Comparison of ENCODE assay signal across 1 cellular context in genomic region chr1:39890267-39890666, GRCh38.
TF ChIP-seq lines count a peak whose summit lies in the region.

No MANE protein-coding gene starts in this region.

TF ChIP-seq in K562, 482 proteins besides CTCF, POLR2A, EP300 and RAD21 (continued from another document and continues in another):
- no peak for TF ChIP-seq CHD7 (IDR thresholded peaks at IDR 0.05; ENCODE audit: low read depth, low read length)
- no peak for TF ChIP-seq ZBTB1 (CRISPR knock-in tag; IDR thresholded peaks at IDR 0.05; ENCODE audit: borderline replicate concordance, low read depth)
- TF ChIP-seq ILK (tag; IDR thresholded peaks at IDR 0.05; ENCODE audit: borderline replicate concordance, low read depth), result no peak
- no peak for TF ChIP-seq DLX4 (CRISPR knock-in tag; IDR thresholded peaks at IDR 0.05)
- TF ChIP-seq COPS2 (conservative IDR thresholded peaks at IDR 0.05), result no peak
- TF ChIP-seq ETS2 (tag; IDR thresholded peaks at IDR 0.05; ENCODE audit: borderline replicate concordance, poor library complexity, severe bottlenecking), result no peak
- peak in 1 of 2 experiments; percentile 9; a peak in 1 of 4 replicates for TF ChIP-seq HDAC1 (IDR thresholded peaks at IDR 0.05)
- no peak for TF ChIP-seq USF1 (CRISPR knock-in tag; IDR thresholded peaks at IDR 0.05)
- no peak for TF ChIP-seq ZNF445 (CRISPR knock-in tag; IDR thresholded peaks at IDR 0.05; ENCODE audit: low read depth)
- TF ChIP-seq SMARCB1 (IDR thresholded peaks at IDR 0.05; ENCODE audit: insufficient read length, low read depth), result no peak
- no peak for TF ChIP-seq RNF2 (IDR thresholded peaks at IDR 0.05)
- TF ChIP-seq, protein P1, sequence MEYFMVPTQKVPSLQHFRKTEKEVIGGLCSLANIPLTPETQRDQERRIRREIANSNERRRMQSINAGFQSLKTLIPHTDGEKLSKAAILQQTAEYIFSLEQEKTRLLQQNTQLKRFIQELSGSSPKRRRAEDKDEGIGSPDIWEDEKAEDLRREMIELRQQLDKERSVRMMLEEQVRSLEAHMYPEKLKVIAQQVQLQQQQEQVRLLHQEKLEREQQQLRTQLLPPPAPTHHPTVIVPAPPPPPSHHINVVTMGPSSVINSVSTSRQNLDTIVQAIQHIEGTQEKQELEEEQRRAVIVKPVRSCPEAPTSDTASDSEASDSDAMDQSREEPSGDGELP (CRISPR knock-in tag; IDR thresholded peaks at IDR 0.05; ENCODE audit: borderline replicate concordance), result no peak
- no peak for TF ChIP-seq XRCC4 (IDR thresholded peaks at IDR 0.05; ENCODE audit: extremely low read depth, insufficient read depth, insufficient read length)
- TF ChIP-seq ZNF589 (CRISPR knock-in tag; IDR thresholded peaks at IDR 0.05; ENCODE audit: low read depth), result no peak
- TF ChIP-seq TOE1 (IDR thresholded peaks at IDR 0.05; ENCODE audit: borderline replicate concordance), result no peak
- no peak for TF ChIP-seq TOE1 (CRISPR knock-in tag; IDR thresholded peaks at IDR 0.05; ENCODE audit: borderline replicate concordance, low read depth)
- no peak for TF ChIP-seq ZFP30 (CRISPR knock-in tag; IDR thresholded peaks at IDR 0.05; ENCODE audit: borderline replicate concordance)
- no peak for TF ChIP-seq IRF1 (CRISPR knock-in tag; IDR thresholded peaks at IDR 0.05; ENCODE audit: borderline replicate concordance)
- TF ChIP-seq, protein P2, sequence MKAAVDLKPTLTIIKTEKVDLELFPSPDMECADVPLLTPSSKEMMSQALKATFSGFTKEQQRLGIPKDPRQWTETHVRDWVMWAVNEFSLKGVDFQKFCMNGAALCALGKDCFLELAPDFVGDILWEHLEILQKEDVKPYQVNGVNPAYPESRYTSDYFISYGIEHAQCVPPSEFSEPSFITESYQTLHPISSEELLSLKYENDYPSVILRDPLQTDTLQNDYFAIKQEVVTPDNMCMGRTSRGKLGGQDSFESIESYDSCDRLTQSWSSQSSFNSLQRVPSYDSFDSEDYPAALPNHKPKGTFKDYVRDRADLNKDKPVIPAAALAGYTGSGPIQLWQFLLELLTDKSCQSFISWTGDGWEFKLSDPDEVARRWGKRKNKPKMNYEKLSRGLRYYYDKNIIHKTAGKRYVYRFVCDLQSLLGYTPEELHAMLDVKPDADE (conservative IDR thresholded peaks at IDR 0.05; ENCODE audit: control insufficient read depth, low read depth, low read length), result no peak
- TF ChIP-seq ZNF436 (CRISPR knock-in tag; IDR thresholded peaks at IDR 0.05), result no peak
- no peak for TF ChIP-seq ZNF175 (CRISPR knock-in tag; IDR thresholded peaks at IDR 0.05; ENCODE audit: low read depth)
- TF ChIP-seq NFIX (CRISPR knock-in tag; IDR thresholded peaks at IDR 0.05; ENCODE audit: low read depth), result no peak
- no peak for TF ChIP-seq HNRNPUL1 (IDR thresholded peaks at IDR 0.05; ENCODE audit: low read length)
- TF ChIP-seq, protein P3, sequence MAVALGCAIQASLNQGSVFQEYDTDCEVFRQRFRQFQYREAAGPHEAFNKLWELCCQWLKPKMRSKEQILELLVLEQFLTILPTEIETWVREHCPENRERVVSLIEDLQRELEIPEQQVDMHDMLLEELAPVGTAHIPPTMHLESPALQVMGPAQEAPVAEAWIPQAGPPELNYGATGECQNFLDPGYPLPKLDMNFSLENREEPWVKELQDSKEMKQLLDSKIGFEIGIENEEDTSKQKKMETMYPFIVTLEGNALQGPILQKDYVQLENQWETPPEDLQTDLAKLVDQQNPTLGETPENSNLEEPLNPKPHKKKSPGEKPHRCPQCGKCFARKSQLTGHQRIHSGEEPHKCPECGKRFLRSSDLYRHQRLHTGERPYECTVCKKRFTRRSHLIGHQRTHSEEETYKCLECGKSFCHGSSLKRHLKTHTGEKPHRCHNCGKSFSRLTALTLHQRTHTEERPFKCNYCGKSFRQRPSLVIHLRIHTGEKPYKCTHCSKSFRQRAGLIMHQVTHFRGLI (CRISPR knock-in tag; IDR thresholded peaks at IDR 0.05), result no peak
- TF ChIP-seq TARDBP (IDR thresholded peaks at IDR 0.05), result no peak
- peak; percentile 61; the same call in 1 of the 2 replicates for TF ChIP-seq SMARCE1 (IDR thresholded peaks at IDR 0.05)
- TF ChIP-seq, protein P4, sequence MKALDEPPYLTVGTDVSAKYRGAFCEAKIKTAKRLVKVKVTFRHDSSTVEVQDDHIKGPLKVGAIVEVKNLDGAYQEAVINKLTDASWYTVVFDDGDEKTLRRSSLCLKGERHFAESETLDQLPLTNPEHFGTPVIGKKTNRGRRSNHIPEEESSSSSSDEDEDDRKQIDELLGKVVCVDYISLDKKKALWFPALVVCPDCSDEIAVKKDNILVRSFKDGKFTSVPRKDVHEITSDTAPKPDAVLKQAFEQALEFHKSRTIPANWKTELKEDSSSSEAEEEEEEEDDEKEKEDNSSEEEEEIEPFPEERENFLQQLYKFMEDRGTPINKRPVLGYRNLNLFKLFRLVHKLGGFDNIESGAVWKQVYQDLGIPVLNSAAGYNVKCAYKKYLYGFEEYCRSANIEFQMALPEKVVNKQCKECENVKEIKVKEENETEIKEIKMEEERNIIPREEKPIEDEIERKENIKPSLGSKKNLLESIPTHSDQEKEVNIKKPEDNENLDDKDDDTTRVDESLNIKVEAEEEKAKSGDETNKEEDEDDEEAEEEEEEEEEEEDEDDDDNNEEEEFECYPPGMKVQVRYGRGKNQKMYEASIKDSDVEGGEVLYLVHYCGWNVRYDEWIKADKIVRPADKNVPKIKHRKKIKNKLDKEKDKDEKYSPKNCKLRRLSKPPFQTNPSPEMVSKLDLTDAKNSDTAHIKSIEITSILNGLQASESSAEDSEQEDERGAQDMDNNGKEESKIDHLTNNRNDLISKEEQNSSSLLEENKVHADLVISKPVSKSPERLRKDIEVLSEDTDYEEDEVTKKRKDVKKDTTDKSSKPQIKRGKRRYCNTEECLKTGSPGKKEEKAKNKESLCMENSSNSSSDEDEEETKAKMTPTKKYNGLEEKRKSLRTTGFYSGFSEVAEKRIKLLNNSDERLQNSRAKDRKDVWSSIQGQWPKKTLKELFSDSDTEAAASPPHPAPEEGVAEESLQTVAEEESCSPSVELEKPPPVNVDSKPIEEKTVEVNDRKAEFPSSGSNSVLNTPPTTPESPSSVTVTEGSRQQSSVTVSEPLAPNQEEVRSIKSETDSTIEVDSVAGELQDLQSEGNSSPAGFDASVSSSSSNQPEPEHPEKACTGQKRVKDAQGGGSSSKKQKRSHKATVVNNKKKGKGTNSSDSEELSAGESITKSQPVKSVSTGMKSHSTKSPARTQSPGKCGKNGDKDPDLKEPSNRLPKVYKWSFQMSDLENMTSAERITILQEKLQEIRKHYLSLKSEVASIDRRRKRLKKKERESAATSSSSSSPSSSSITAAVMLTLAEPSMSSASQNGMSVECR (CRISPR knock-in tag; IDR thresholded peaks at IDR 0.05), result no peak
- TF ChIP-seq BCOR (IDR thresholded peaks at IDR 0.05), result no peak
- TF ChIP-seq, protein P5, sequence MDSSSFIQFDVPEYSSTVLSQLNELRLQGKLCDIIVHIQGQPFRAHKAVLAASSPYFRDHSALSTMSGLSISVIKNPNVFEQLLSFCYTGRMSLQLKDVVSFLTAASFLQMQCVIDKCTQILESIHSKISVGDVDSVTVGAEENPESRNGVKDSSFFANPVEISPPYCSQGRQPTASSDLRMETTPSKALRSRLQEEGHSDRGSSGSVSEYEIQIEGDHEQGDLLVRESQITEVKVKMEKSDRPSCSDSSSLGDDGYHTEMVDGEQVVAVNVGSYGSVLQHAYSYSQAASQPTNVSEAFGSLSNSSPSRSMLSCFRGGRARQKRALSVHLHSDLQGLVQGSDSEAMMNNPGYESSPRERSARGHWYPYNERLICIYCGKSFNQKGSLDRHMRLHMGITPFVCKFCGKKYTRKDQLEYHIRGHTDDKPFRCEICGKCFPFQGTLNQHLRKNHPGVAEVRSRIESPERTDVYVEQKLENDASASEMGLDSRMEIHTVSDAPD (CRISPR knock-in tag; IDR thresholded peaks at IDR 0.05), result no peak
- no peak for TF ChIP-seq ZNF780A (CRISPR knock-in tag; IDR thresholded peaks at IDR 0.05)
- TF ChIP-seq MBD1 (CRISPR knock-in tag; IDR thresholded peaks at IDR 0.05), result no peak
- no peak for TF ChIP-seq HSF4 (CRISPR knock-in tag; IDR thresholded peaks at IDR 0.05; ENCODE audit: borderline replicate concordance)
